In the genomic region with DNA sequence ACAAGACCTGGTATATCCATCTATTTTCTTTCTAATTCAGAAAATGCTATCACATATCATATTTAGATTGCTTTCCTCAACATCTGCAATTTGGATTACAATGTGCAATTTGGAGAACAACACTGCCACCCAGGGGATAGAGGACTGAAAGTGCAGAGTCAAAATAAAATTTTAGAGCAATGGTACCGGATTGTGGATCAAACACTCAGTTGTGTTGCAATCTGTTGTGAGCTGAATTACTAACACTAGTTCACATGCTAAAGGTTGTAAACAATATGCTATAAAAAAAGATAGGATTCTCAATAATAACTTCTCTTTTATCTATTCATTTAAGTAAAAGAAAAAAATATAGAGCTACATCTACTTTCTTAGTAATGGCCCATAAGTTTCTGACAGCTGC, we compare ENCODE assay signal across 8 cellular contexts. TPM values are rescaled to one million over a fixed set of nuclear protein-coding genes. Genes with fewer than 3 reads are reported as not detected.
A peak's percentile ranks its signal among the peaks of the same experiment; 100 is the strongest.
DNase-seq lines count a peak whose midpoint lies in the region; ATAC-seq and TF ChIP-seq lines count a peak whose summit lies in the region.

No MANE protein-coding gene starts in this region.

- dilution Hi-C loops in mammary epithelial cell (cut with HindIII; ENCODE audit: low sequenced_read_pairs): no loop called here

- H3K4me3 ChIP-seq in AG09309 (ENCODE audit: control insufficient read depth, low read depth, low read length) (no peak overlapping the region), mammary epithelial cell (replicated peaks in 1 of 3; ENCODE audit: insufficient read depth in 1 of 3, low read depth in 2 of 3, low read length in 3 of 3) (no peak overlapping the region)

- H3K9ac ChIP-seq in mammary epithelial cell (ENCODE audit: insufficient read depth, low read length): no peak overlapping the region

- 0% methylated on average over 1 of the region's 1 CpG for WGBS in mammary epithelial cell (ENCODE audit: low coverage, missing lambda C conversion rate)

- H3K9me3 ChIP-seq in mammary epithelial cell (replicated peaks; ENCODE audit: insufficient read depth, low read length): no peaks in the 10 kb centered on the region

- no peaks in the 10 kb centered on the region for H3K79me2 ChIP-seq in mammary epithelial cell (ENCODE audit: insufficient read depth, low read length)

- CTCF ChIA-PET in mammary epithelial cell (lab: Charles Lee; ENCODE audit: low non-redundant PET): interaction anchor here (0.5 to 0.7 kb wide), 5 partner anchors 127 to 1147 kb away, joined by 3 to 4 read pairs (median 3); no protein-coding TSS in a partner anchor

- no peak overlapping the region for H3K4me2 ChIP-seq in mammary epithelial cell (ENCODE audit: insufficient read depth, low read depth, low read length)

- H3K27me3 ChIP-seq in mammary epithelial cell (ENCODE audit: insufficient read depth, low read length): no peaks in the 10 kb centered on the region

- DNase-seq in AG09309 (ENCODE audit: low read depth) (peak; percentile 24), NCI-H748 treated with DMSO at 0.1 percent for 48 hours (lab: John Stamatoyannopoulos, UW) (peak; percentile 52), mammary epithelial cell (peak; percentile 30), lung microvascular endothelial cell (ENCODE audit: low read depth in 2 of 2) (peak; percentile 51 to 71)
- no peak for DNase-seq in effector CD8-positive, alpha-beta T cell (lab: John Stamatoyannopoulos, UW)
- DNase-seq in stimulated activated CD4-positive, alpha-beta T cell treated with anti-CD3 and anti-CD28 coated beads, Interleukin-4, amount 100 ng/mL, for 4 hours: no peak

- H3K27ac ChIP-seq in mammary epithelial cell (ENCODE audit: insufficient read depth, low read depth, low read length): no peak overlapping the region

- H3K36me3 ChIP-seq in mammary epithelial cell (ENCODE audit: insufficient read depth, low read length): no peaks in the 10 kb centered on the region

- in situ Hi-C loops in mammary epithelial cell (cut with MboI; ENCODE audit: low sequenced_read_pairs in 2 of 2): loop anchor here in 1 of 2 donors (25.0 kb wide), 2 partner anchors 137 to 1138 kb away; a partner anchor contains a TSS

- H3K4me1 ChIP-seq in mammary epithelial cell (ENCODE audit: insufficient read depth, low read length): no peaks in the 10 kb centered on the region

- BruUV-seq in mammary epithelial cell (replicated peaks; lab: Mats Ljungman, UMichigan): no TSS peak

- ATAC-seq in HG03280 (IDR thresholded peaks at IDR 0.05; ENCODE audit: unreplicated experiment): peak; percentile 76

- no peaks in the 10 kb centered on the region for H4K20me1 ChIP-seq in mammary epithelial cell (ENCODE audit: insufficient read depth, low read length)

- intact Hi-C loops in mammary epithelial cell (cut with micrococcal nuclease): loop anchor here (5.0 kb wide), 1 partner anchor 1133 kb away; no protein-coding TSS in a partner anchor

- no peak overlapping the region for H2AFZ ChIP-seq in mammary epithelial cell (ENCODE audit: low read depth, low read length)

- TF ChIP-seq CTCF in AG09309 (IDR thresholded peaks at IDR 0.05; ENCODE audit: control insufficient read depth, insufficient read depth, low read depth, low read length, missing control alignments) (peak; percentile 67), GM12874 (IDR thresholded peaks at IDR 0.05; ENCODE audit: insufficient read depth, low read depth, low read length) (peak; percentile 24; the same call in 1 of the 2 replicates), mammary epithelial cell (conservative IDR thresholded peaks at IDR 0.05 in 1 of 2, IDR thresholded peaks at IDR 0.05 in 1 of 2; ENCODE audit: extremely low read depth in 1 of 2, insufficient read depth in 1 of 2, low read depth in 1 of 2, low read length in 2 of 2) (peak; percentile 65 to 75)

RNA-seq across cellular contexts. Expression of a gene that starts 11.9 kb away (rescaled TPM):
- total RNA-seq in mammary epithelial cell (10 to 100 TPM; 16.0 to 18.2 TPM), lung microvascular endothelial cell (11.1 and 20.0 TPM in 2 replicates)
- 4.8 TPM for polyA plus RNA-seq in mammary epithelial cell
- 2.7 TPM for polyA minus RNA-seq in mammary epithelial cell

Comparison
In these comparisons a context has a peak if more than half of its experiments do, and no peak if none do; other contexts are left out.
1. DNase-seq: peak in AG09309 (single experiment), NCI-H748 treated with DMSO at 0.1 percent for 48 hours (single experiment), mammary epithelial cell (single experiment) and lung microvascular endothelial cell (2 of 2); none in effector CD8-positive, alpha-beta T cell (single experiment) and stimulated activated CD4-positive, alpha-beta T cell treated with anti-CD3 and anti-CD28 coated beads, Interleukin-4, amount 100 ng/mL, for 4 hours (0 of 2).
2. Peak in every context shown above with its lines, with median percentiles within 50 percentile points of each other: CTCF ChIP-seq.